21 cellular contexts compared by ENCODE assay signal in genomic region chr14:102605026-102605425, GRCh38. TPM values are rescaled to one million over a fixed set of nuclear protein-coding genes. Genes with fewer than 3 reads are reported as not detected.
DNase-seq lines count a peak whose midpoint lies in the region; ATAC-seq, FAIRE-seq and TF ChIP-seq lines count a peak whose summit lies in the region.
"Had no signal": no experiment of that assay in that cellular context is flagged by ENCODE, and none has a peak within 500 bp of the region (broad histone marks: within the 10 kb centered on the region; RNA-seq: fewer than 3 reads in every experiment).

No MANE protein-coding gene starts in this region.

- no peaks in the 10 kb centered on the region for H3K9me1 ChIP-seq in K562 (ENCODE audit: control insufficient read depth, insufficient read depth, low read length)
- peaks cover 5% of the 10 kb centered on the region for H3K9me1 ChIP-seq in keratinocyte (ENCODE audit: control insufficient read depth, extremely low read depth, insufficient read depth, low read length)

- no peak for TF ChIP-seq RAD21 in K562 (CRISPR knock-in tag; conservative IDR thresholded peaks at IDR 0.05 in 1 of 2, IDR thresholded peaks at IDR 0.05 in 1 of 2)

- H3K9me3 ChIP-seq in K562 (replicated peaks; ENCODE audit: control insufficient read depth, insufficient read depth, low read depth, low read length) (no peaks in the 10 kb centered on the region), keratinocyte (ENCODE audit: control insufficient read depth, low read depth, low read length) (no peaks in the 10 kb centered on the region)
- H3K9me3 ChIP-seq: Caco-2, Peyer's patch, uterus had no signal

- intact Hi-C loops in K562 (cut with micrococcal nuclease) = no loop called here

- H3K4me1 Mint-ChIP-seq in mesothelial cell of epicardium = peaks cover 9% of the 10 kb centered on the region

- no peaks in the 10 kb centered on the region for H3K9me3 Mint-ChIP-seq in mesothelial cell of epicardium
- H3K9me3 Mint-ChIP-seq: activated T-helper 2 cell treated with anti-CD3 and anti-CD28 coated beads, Interferon-gamma antibody, Interleukin-2, Interleukin-4, amounts not matched to agents 10 μg/mL and 5 μg/mL and 100 μg/mL, durations not matched to agents 14 hours and 24 hours and 36 hours; stimulated activated naive CD8-positive, alpha-beta T cell treated with anti-CD3 and anti-CD28 coated beads, Interleukin-15, Interleukin-2, amounts not matched to agents 100 ng/mL and 50 ng/mL, for 24 hours; T-cell had no signal

- TF ChIP-seq POLR2A in K562 (conservative IDR thresholded peaks at IDR 0.05) = no peak

- H2AFZ ChIP-seq in K562 (ENCODE audit: low read depth, low read length) (no peak overlapping the region), keratinocyte (ENCODE audit: control insufficient read depth, low read length) (no peak overlapping the region)

- H3K27me3 ChIP-seq in K562 (ENCODE audit: control insufficient read depth in 2 of 2, insufficient read depth in 2 of 2, low read length in 2 of 2) (no peaks in the 10 kb centered on the region), keratinocyte (ENCODE audit: control insufficient read depth, extremely low read depth, insufficient read depth, low read length) (no peaks in the 10 kb centered on the region)
- H3K27me3 ChIP-seq: Peyer's patch, uterus had no signal

- H3K36me3 Mint-ChIP-seq in mesothelial cell of epicardium = peaks cover 5% of the 10 kb centered on the region

- no peak overlapping the region for H3K27ac Mint-ChIP-seq in mesothelial cell of epicardium
- H3K27ac Mint-ChIP-seq: activated T-helper 2 cell treated with anti-CD3 and anti-CD28 coated beads, Interferon-gamma antibody, Interleukin-2, Interleukin-4, amounts not matched to agents 10 μg/mL and 5 μg/mL and 100 μg/mL, durations not matched to agents 14 hours and 24 hours and 36 hours; stimulated activated naive CD8-positive, alpha-beta T cell treated with anti-CD3 and anti-CD28 coated beads, Interleukin-15, Interleukin-2, amounts not matched to agents 100 ng/mL and 50 ng/mL, for 24 hours; T-cell had no signal

- dilution Hi-C loops in keratinocyte (cut with MboI; ENCODE audit: extremely low pct_ligation_motif_present, low sequenced_read_pairs) = no loop called here

- H4K20me1 ChIP-seq in K562 (replicated peaks; ENCODE audit: control insufficient read depth, insufficient read depth, low read length) = peaks cover 43% of the 10 kb centered on the region
- H4K20me1 ChIP-seq in keratinocyte (ENCODE audit: control insufficient read depth, extremely low read depth, insufficient read depth, low read length) = peaks cover 28% of the 10 kb centered on the region

- 60% methylated on average over 1 of the region's 2 CpGs for WGBS in K562 (ENCODE audit: insufficient coverage, low coverage, missing lambda C conversion rate)

- BruUV-seq in K562 (replicated peaks; lab: Mats Ljungman, UMichigan) = no TSS peak

- POLR2A ChIA-PET in K562 (lab: Yijun Ruan, JAX) = interaction anchor here (0.6 to 1.4 kb wide), 3 partner anchors 10 to 74 kb away, joined by 3 to 10 read pairs (median 6); no protein-coding TSS in a partner anchor

- in situ Hi-C loops in K562 (cut with MboI) = no loop called here

- H3K27ac ChIP-seq in 22Rv1 (0 out of 2 replicates have a peak overlapping the region, but pooled peaks have one; percentile 3), K562 (ENCODE audit: extremely low read depth, low read depth, low read length) (no peak overlapping the region), keratinocyte (ENCODE audit: control insufficient read depth, insufficient read depth, low read length) (peak overlapping the region; percentile 39)
- H3K27ac ChIP-seq: coronary artery, Peyer's patch, uterus had no signal

- H3K4me2 ChIP-seq in K562 (ENCODE audit: insufficient read depth, low read length) (no peak overlapping the region), keratinocyte (ENCODE audit: control insufficient read depth, extremely low read depth, insufficient read depth, low read depth, low read length) (peak overlapping the region; percentile 76)

- no peak for ATAC-seq in K562
- no peak for ATAC-seq in HG02840 (IDR thresholded peaks at IDR 0.05; ENCODE audit: low FRiP score, unreplicated experiment)
- ATAC-seq: T-cell had no signal

- H3K36me3 ChIP-seq in K562 (ENCODE audit: control insufficient read depth, insufficient read depth, low read length) = peaks cover 31% of the 10 kb centered on the region; the same call in 1 of the 3 replicates
- peaks cover 1 to 5% of the 10 kb centered on the region in 2 experiments for H3K36me3 ChIP-seq in keratinocyte (ENCODE audit: control insufficient read depth in 2 of 2, extremely low read depth in 1 of 2, insufficient read depth in 2 of 2, low read length in 2 of 2)
- H3K36me3 ChIP-seq: Peyer's patch, uterus had no signal

- H3K9ac ChIP-seq in K562 (ENCODE audit: insufficient read depth in 1 of 2, low read depth in 2 of 2, low read length in 2 of 2) = no peak overlapping the region
- peak overlapping the region; percentile 48 for H3K9ac ChIP-seq in keratinocyte (ENCODE audit: control insufficient read depth, extremely low read depth, insufficient read depth, low read length)

- H3K79me2 ChIP-seq in K562 (ENCODE audit: control insufficient read depth, insufficient read depth, low read length) = peaks cover 94% of the 10 kb centered on the region
- H3K79me2 ChIP-seq in keratinocyte (ENCODE audit: control insufficient read depth, insufficient read depth, low read length) = peaks cover 92% of the 10 kb centered on the region

- no peak overlapping the region for H3K4me3 Mint-ChIP-seq in mesothelial cell of epicardium
- H3K4me3 Mint-ChIP-seq: stimulated activated naive CD8-positive, alpha-beta T cell treated with anti-CD3 and anti-CD28 coated beads, Interleukin-15, Interleukin-2, amounts not matched to agents 100 ng/mL and 50 ng/mL, for 24 hours had no signal

- no peak for FAIRE-seq in K562 (lab: Jason Lieb, UNC)
- no peak for FAIRE-seq in keratinocyte (lab: Jason Lieb, UNC)
- FAIRE-seq: GM18507 had no signal

- peaks cover 4 to 5% of the 10 kb centered on the region in 2 experiments; a peak in 3 of 5 replicates for H3K4me1 ChIP-seq in K562 (replicated peaks in 1 of 2; ENCODE audit: control insufficient read depth in 2 of 2, insufficient read depth in 2 of 2, low read length in 2 of 2)
- H3K4me1 ChIP-seq in keratinocyte (ENCODE audit: control insufficient read depth, extremely low read depth, insufficient read depth, low read length) = peaks cover 42% of the 10 kb centered on the region
- H3K4me1 ChIP-seq: uterus had no signal

- CTCF ChIA-PET in K562 (lab: Yijun Ruan, JAX; ENCODE audit: low intra/inter-chr PET ratio) = no interaction called here

- peak; percentile 69 for DNase-seq in HPDE6-E6E7 (ENCODE audit: extremely low spot score)
- DNase-seq in K562 (ENCODE audit: extremely low read depth in 1 of 4, low spot score in 3 of 4) = no peak
- DNase-seq in keratinocyte (ENCODE audit: low read depth, low spot score) = no peak
- DNase-seq in mesothelial cell of epicardium (ENCODE audit: low spot score in 2 of 2, unreplicated experiment in 2 of 2) = no peak
- no peak for DNase-seq in C1 segment of cervical spinal cord (lab: John Stamatoyannopoulos, UW)
- no peak for DNase-seq in NCI-H1048 (lab: John Stamatoyannopoulos, UW)
- DNase-seq: ACHN, Caco-2, hypothalamus, KBM-7, naive B cell, NCI-H187, T-cell, uterus had no signal

- no peaks in the 10 kb centered on the region for H3K27me3 Mint-ChIP-seq in mesothelial cell of epicardium (ENCODE audit: low read depth)
- H3K27me3 Mint-ChIP-seq: naive B cell; stimulated activated naive CD8-positive, alpha-beta T cell treated with anti-CD3 and anti-CD28 coated beads, Interleukin-15, Interleukin-2, amounts not matched to agents 100 ng/mL and 50 ng/mL, for 24 hours; T-cell had no signal

- H3K4me3 ChIP-seq in K562 = no peak overlapping the region
- peak overlapping the region in 2 of 3 experiments; percentile 13 to 15 for H3K4me3 ChIP-seq in keratinocyte (ENCODE audit: control insufficient read depth in 2 of 3, extremely low read depth in 1 of 3, insufficient read depth in 2 of 3, low read depth in 1 of 3, low read length in 3 of 3)
- H3K4me3 ChIP-seq: coronary artery, Peyer's patch, uterus had no signal

- TF ChIP-seq CTCF in 22Rv1 (IDR thresholded peaks at IDR 0.05) (no peak), K562 (IDR thresholded peaks at IDR 0.05 in 2 of 3, conservative IDR thresholded peaks at IDR 0.05 in 1 of 3; ENCODE audit: insufficient read depth in 2 of 3, low read depth in 1 of 3, low read length in 3 of 3) (no peak), keratinocyte (optimal IDR thresholded peaks at IDR 0.05 in 1 of 3, IDR thresholded peaks at IDR 0.05 in 1 of 3, conservative IDR thresholded peaks at IDR 0.05 in 1 of 3; ENCODE audit: extremely low read depth in 1 of 3, insufficient read depth in 2 of 3, low read length in 3 of 3) (no peak), mesothelial cell of epicardium (IDR thresholded peaks at IDR 0.05; ENCODE audit: unreplicated experiment) (no peak)

- TF ChIP-seq EP300 in K562 (IDR thresholded peaks at IDR 0.05; ENCODE audit: low read length) = no peak

RNA-seq across cellular contexts. Expression of gene RCOR1, which starts 12.6 kb away (rescaled TPM):
- 52.9 and 97.1 TPM in 2 replicates for total RNA-seq in K562 (2011; cell fraction: chromatin; rRNA removed; ENCODE audit: low replicate concordance)
- 37.2 and 37.4 TPM in 2 replicates for total RNA-seq in K562 (2011; cell fraction: nucleolus; rRNA removed)
- 55.9 and 83.7 TPM in 2 replicates for total RNA-seq in K562 (2011; cell fraction: nucleoplasm; rRNA removed)
- total RNA-seq in K562 (2014; rRNA removed) (12.8 and 14.5 TPM in 2 replicates), K562 (2014; rRNA removed; fragmentation: Illumina TruSeq; extraction: Trizol) (28.4 and 34.6 TPM in 2 replicates), K562 (2015; rRNA removed; fragmentation: Illumina TruSeq; extraction: Trizol) (20.9 and 21.6 TPM in 2 replicates), K562 (2021) (39.9 and 47.9 TPM in 2 replicates), mesothelial cell of epicardium (43.2 to 47.4 TPM (median 45.1 TPM) in 3 replicates)
- polyA plus RNA-seq in K562 (2011; rRNA removed) (28.7 and 29.3 TPM in 2 replicates), K562 (2014; fragmentation: Illumina TruSeq; extraction: Trizol) (35.3 and 35.6 TPM in 2 replicates), K562 (2014; fragmentation: Nextera tagmentation; extraction: Ambion mirVana) (10 to 100 TPM in 1 of 2 experiments, 1 to 10 TPM in 1; 8.5 to 10.9 TPM), K562 (2014; rRNA removed) (16.9 and 19.1 TPM in 2 replicates), keratinocyte (19.7 to 29.8 TPM (median 27.0 TPM) in 3 replicates)
- polyA plus RNA-seq in K562 (2011; cell fraction: cytosol; rRNA removed) = 14.3 and 23.5 TPM in 2 replicates
- 28.5 and 38.9 TPM in 2 replicates for polyA plus RNA-seq in K562 (2011; cell fraction: nucleus; rRNA removed)
- 21.9 and 22.8 TPM in 2 replicates for polyA plus RNA-seq in K562 (2012)
- polyA minus RNA-seq in K562 (2011; rRNA and poly(A)+ RNA removed) = 34.1 and 35.8 TPM in 2 replicates
- polyA minus RNA-seq in K562 (2011; cell fraction: cytosol; rRNA and poly(A)+ RNA removed) = 22.5 and 26.1 TPM in 2 replicates
- polyA minus RNA-seq in K562 (2011; cell fraction: nucleus; rRNA and poly(A)+ RNA removed) = 12.4 and 24.8 TPM in 2 replicates
- 23.3 TPM for polyA plus RNA-seq in keratinocyte (2011; ENCODE audit: low read depth)
- 16.1 and 28.6 TPM in 2 replicates for polyA plus RNA-seq in keratinocyte (2011; cell fraction: cytosol; rRNA removed)
- 35.0 and 41.8 TPM in 2 replicates for polyA plus RNA-seq in keratinocyte (2011; cell fraction: nucleus; rRNA removed)
- 21.3 and 21.9 TPM in 2 replicates for polyA plus RNA-seq in keratinocyte (2012; ENCODE audit: low replicate concordance)
- polyA minus RNA-seq in keratinocyte = 18.8 to 39.6 TPM (median 26.1 TPM) in 3 replicates
- 17.8 TPM for polyA minus RNA-seq in keratinocyte (2011; cell fraction: cytosol; rRNA and poly(A)+ RNA removed)
- polyA minus RNA-seq in keratinocyte (2011; cell fraction: nucleus; rRNA and poly(A)+ RNA removed) = 30.0 and 53.4 TPM in 2 replicates
